Comparison of ENCODE assay signal across 8 cellular contexts in the genomic region with DNA sequence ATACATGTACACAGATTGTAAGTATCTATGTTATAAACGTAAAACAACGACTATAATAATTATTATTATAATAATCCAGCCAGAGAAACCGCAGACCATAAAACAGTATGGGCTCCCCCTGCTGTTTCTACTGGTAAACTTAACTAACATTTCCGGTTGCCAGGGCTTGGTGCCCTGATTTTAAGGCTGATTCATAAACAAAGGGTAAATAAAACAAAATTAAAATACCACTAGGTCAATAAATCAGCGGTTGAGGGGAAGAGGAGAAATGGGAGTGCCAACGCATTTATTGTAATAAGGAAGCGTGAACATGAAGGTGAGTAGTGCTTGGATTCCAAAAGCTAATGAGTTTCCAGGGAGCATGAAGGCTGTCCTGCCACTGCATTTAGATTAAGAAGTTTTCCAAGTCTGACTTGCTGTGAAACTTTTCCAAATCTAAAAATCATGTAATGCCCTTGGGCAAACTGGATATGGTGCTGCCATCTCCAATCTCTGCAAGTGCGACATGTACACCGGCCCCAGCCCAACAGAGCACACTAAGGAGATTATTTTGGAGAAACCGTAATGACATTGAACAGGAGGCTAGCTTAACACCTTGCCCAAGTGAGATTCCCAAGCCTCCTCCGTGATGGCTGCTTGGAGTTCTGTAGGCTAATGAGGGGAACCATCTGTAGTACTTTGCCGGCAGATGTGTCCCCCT. TPM values are rescaled to one million over a fixed set of nuclear protein-coding genes. Genes with fewer than 3 reads are reported as not detected.
DNase-seq lines count a peak whose midpoint lies in the region; ATAC-seq and TF ChIP-seq lines count a peak whose summit lies in the region.

No MANE protein-coding gene starts in this region.

- peak; percentile 70 for TF ChIP-seq CTCF in hepatocyte (IDR thresholded peaks at IDR 0.05; ENCODE audit: poor library complexity)
- peak; percentile 75 for TF ChIP-seq CTCF in type B pancreatic cell (conservative IDR thresholded peaks at IDR 0.05)

- no peaks in the 10 kb centered on the region for H4K20me1 ChIP-seq in hepatocyte (ENCODE audit: insufficient read depth, poor library complexity, severe bottlenecking)

- H3K4me3 ChIP-seq in hepatocyte = no peak overlapping the region

- H3K36me3 ChIP-seq in hepatocyte (replicated peaks; ENCODE audit: insufficient read depth, low read depth) = no peaks in the 10 kb centered on the region

- peak; percentile 61 for ATAC-seq in T-helper 17 cell

- 44% methylated on average over 12 of the region's 12 CpGs for WGBS in hepatocyte (ENCODE audit: low lambda C conversion rate, missing lambda C conversion rate)

- peak; percentile 25; the same call in 1 of the 2 replicates for TF ChIP-seq RAD21 in Ishikawa (IDR thresholded peaks at IDR 0.05; ENCODE audit: low read depth)

- no peak for TF ChIP-seq EP300 in Ishikawa (IDR thresholded peaks at IDR 0.05; ENCODE audit: borderline replicate concordance)

- peak; percentile 5 for DNase-seq in NCI-H1092 treated with DMSO at 0.1 percent for 48 hours (lab: John Stamatoyannopoulos, UW)
- DNase-seq in NCI-H1092 (lab: John Stamatoyannopoulos, UW) = no peak
- no peak for DNase-seq in T-helper 17 cell
- peak; percentile 57 for DNase-seq in hepatocyte (ENCODE audit: low spot score)
- DNase-seq in type B pancreatic cell (ENCODE audit: extremely low spot score, unreplicated experiment) = no peak
- no peak for DNase-seq in iPS-NIHi7 (ENCODE audit: extremely low spot score)
- DNase-seq in activated naive CD4-positive, alpha-beta T cell (lab: John Stamatoyannopoulos, UW) = no peak

- H3K9me3 ChIP-seq in T-helper 17 cell (ENCODE audit: control insufficient read depth, low read length, poor library complexity, severe bottlenecking) (no peaks in the 10 kb centered on the region), hepatocyte (ENCODE audit: low read depth) (no peaks in the 10 kb centered on the region)

- peaks cover 21% of the 10 kb centered on the region for H3K4me1 ChIP-seq in hepatocyte (ENCODE audit: insufficient read depth)

- H3K27ac Mint-ChIP-seq in T-helper 17 cell (no peak overlapping the region), type B pancreatic cell (no peak overlapping the region)

- H3K27me3 Mint-ChIP-seq in T-helper 17 cell (peaks cover 13% of the 10 kb centered on the region), type B pancreatic cell (peaks cover 4% of the 10 kb centered on the region)

- H3K4me2 ChIP-seq in hepatocyte = no peak overlapping the region

- H2AFZ ChIP-seq in hepatocyte = no peak overlapping the region

- no peak overlapping the region for H3K27ac ChIP-seq in hepatocyte

- no peaks in the 10 kb centered on the region for H3K9me2 ChIP-seq in hepatocyte (replicated peaks; ENCODE audit: insufficient read depth)

- H3K27me3 ChIP-seq in hepatocyte = no peaks in the 10 kb centered on the region

- H3K4me3 Mint-ChIP-seq in T-helper 17 cell (no peak overlapping the region), type B pancreatic cell (no peak overlapping the region)

- H3K4me1 Mint-ChIP-seq in T-helper 17 cell = peaks cover 13% of the 10 kb centered on the region
- H3K4me1 Mint-ChIP-seq in type B pancreatic cell (ENCODE audit: unreplicated experiment) = peaks cover 12% of the 10 kb centered on the region

- no peaks in the 10 kb centered on the region for H3K79me2 ChIP-seq in hepatocyte

- H3K36me3 Mint-ChIP-seq in T-helper 17 cell (ENCODE audit: low read depth) (peaks cover 3% of the 10 kb centered on the region), type B pancreatic cell (no peaks in the 10 kb centered on the region)

- H3K9me3 Mint-ChIP-seq in type B pancreatic cell = no peaks in the 10 kb centered on the region

TF ChIP-seq in Ishikawa, 13 proteins besides CTCF, POLR2A, EP300 and RAD21:
- TF ChIP-seq NFIC (IDR thresholded peaks at IDR 0.05) (no peak), ZBTB7A (IDR thresholded peaks at IDR 0.05; ENCODE audit: low read depth) (no peak), TAF1 (IDR thresholded peaks at IDR 0.05; ENCODE audit: low read depth) (no peak), FOXM1 (IDR thresholded peaks at IDR 0.05; ENCODE audit: borderline replicate concordance, low read depth) (no peak), TCF12 (IDR thresholded peaks at IDR 0.05; ENCODE audit: low read depth) (no peak), CEBPB (IDR thresholded peaks at IDR 0.05) (no peak), TEAD4 (IDR thresholded peaks at IDR 0.05) (no peak), YY1 (IDR thresholded peaks at IDR 0.05; ENCODE audit: low read depth) (no peak), CREB1 (IDR thresholded peaks at IDR 0.05; ENCODE audit: low read depth) (no peak), EGR1 (IDR thresholded peaks at IDR 0.05) (no peak)
- TF ChIP-seq, protein P1, sequence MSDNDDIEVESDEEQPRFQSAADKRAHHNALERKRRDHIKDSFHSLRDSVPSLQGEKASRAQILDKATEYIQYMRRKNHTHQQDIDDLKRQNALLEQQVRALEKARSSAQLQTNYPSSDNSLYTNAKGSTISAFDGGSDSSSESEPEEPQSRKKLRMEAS (IDR thresholded peaks at IDR 0.05) = no peak
- TF ChIP-seq, protein P2, sequence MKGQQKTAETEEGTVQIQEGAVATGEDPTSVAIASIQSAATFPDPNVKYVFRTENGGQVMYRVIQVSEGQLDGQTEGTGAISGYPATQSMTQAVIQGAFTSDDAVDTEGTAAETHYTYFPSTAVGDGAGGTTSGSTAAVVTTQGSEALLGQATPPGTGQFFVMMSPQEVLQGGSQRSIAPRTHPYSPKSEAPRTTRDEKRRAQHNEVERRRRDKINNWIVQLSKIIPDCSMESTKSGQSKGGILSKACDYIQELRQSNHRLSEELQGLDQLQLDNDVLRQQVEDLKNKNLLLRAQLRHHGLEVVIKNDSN (IDR thresholded peaks at IDR 0.05) = no peak
- TF ChIP-seq, protein P3, sequence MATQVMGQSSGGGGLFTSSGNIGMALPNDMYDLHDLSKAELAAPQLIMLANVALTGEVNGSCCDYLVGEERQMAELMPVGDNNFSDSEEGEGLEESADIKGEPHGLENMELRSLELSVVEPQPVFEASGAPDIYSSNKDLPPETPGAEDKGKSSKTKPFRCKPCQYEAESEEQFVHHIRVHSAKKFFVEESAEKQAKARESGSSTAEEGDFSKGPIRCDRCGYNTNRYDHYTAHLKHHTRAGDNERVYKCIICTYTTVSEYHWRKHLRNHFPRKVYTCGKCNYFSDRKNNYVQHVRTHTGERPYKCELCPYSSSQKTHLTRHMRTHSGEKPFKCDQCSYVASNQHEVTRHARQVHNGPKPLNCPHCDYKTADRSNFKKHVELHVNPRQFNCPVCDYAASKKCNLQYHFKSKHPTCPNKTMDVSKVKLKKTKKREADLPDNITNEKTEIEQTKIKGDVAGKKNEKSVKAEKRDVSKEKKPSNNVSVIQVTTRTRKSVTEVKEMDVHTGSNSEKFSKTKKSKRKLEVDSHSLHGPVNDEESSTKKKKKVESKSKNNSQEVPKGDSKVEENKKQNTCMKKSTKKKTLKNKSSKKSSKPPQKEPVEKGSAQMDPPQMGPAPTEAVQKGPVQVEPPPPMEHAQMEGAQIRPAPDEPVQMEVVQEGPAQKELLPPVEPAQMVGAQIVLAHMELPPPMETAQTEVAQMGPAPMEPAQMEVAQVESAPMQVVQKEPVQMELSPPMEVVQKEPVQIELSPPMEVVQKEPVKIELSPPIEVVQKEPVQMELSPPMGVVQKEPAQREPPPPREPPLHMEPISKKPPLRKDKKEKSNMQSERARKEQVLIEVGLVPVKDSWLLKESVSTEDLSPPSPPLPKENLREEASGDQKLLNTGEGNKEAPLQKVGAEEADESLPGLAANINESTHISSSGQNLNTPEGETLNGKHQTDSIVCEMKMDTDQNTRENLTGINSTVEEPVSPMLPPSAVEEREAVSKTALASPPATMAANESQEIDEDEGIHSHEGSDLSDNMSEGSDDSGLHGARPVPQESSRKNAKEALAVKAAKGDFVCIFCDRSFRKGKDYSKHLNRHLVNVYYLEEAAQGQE (IDR thresholded peaks at IDR 0.05; ENCODE audit: low read depth) = no peak

RNA-seq across cellular contexts. Expression of a gene that starts 50.7 kb away (rescaled TPM):
- total RNA-seq in T-helper 17 cell = 100 to 1,000 TPM; 179 to 183 TPM
- 54.9 and 56.1 TPM in 2 replicates for total RNA-seq in hepatocyte
- polyA plus RNA-seq in hepatocyte = 48.5 and 59.5 TPM in 2 replicates
- total RNA-seq in type B pancreatic cell (ENCODE audit: low replicate concordance) = 203 and 304 TPM in 2 replicates

Comparison
In these comparisons a context has a peak if more than half of its experiments do, and no peak if none do; other contexts are left out.
1. DNase-seq: peak in NCI-H1092 treated with DMSO at 0.1 percent for 48 hours (single experiment) and hepatocyte (single experiment); none in NCI-H1092 (single experiment), T-helper 17 cell (0 of 3), type B pancreatic cell (single experiment), iPS-NIHi7 (single experiment) and activated naive CD4-positive, alpha-beta T cell (0 of 4).